Comparison of ENCODE assay signal across 1 cellular context in genomic region chr12:89884365-89884915, GRCh38.
TF ChIP-seq lines count a peak whose summit lies in the region.

No MANE protein-coding gene starts in this region.

TF ChIP-seq in HEK293, 187 proteins besides CTCF, POLR2A, EP300 and RAD21 (continued from another document and continues in another):
- TF ChIP-seq, protein P1, sequence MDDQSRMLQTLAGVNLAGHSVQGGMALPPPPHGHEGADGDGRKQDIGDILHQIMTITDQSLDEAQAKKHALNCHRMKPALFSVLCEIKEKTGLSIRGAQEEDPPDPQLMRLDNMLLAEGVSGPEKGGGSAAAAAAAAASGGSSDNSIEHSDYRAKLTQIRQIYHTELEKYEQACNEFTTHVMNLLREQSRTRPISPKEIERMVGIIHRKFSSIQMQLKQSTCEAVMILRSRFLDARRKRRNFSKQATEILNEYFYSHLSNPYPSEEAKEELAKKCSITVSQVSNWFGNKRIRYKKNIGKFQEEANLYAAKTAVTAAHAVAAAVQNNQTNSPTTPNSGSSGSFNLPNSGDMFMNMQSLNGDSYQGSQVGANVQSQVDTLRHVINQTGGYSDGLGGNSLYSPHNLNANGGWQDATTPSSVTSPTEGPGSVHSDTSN (CRISPR knock-in tag; IDR thresholded peaks at IDR 0.05), result no peak
- TF ChIP-seq SCRT1 (tag by site-specific recombination; IDR thresholded peaks at IDR 0.05; ENCODE audit: borderline replicate concordance) (peak; percentile 49; the same call in 1 of the 2 replicates), ZNF175 (tag by site-specific recombination; IDR thresholded peaks at IDR 0.05) (no peak), ZNF596 (tag by site-specific recombination; IDR thresholded peaks at IDR 0.05) (0 out of 2 replicates have a peak, but pooled peaks have one; percentile 17), ZNF76 (tag by site-specific recombination; IDR thresholded peaks at IDR 0.05; ENCODE audit: borderline replicate concordance, low read depth) (no peak), ZNF776 (tag by site-specific recombination; IDR thresholded peaks at IDR 0.05; ENCODE audit: borderline replicate concordance) (no peak), SALL2 (tag by site-specific recombination; IDR thresholded peaks at IDR 0.05; ENCODE audit: borderline replicate concordance) (no peak), IKZF3 (tag by site-specific recombination; IDR thresholded peaks at IDR 0.05) (no peak), REST (tag by site-specific recombination; IDR thresholded peaks at IDR 0.05) (no peak), EGR2 (tag by site-specific recombination; IDR thresholded peaks at IDR 0.05; ENCODE audit: low read depth) (no peak), ZNF391 (tag by site-specific recombination; IDR thresholded peaks at IDR 0.05; ENCODE audit: borderline replicate concordance, low read depth) (no peak), SP7 (tag by site-specific recombination; IDR thresholded peaks at IDR 0.05) (no peak), ZNF555 (tag by site-specific recombination; conservative IDR thresholded peaks at IDR 0.05) (no peak), ZNF354C (tag by site-specific recombination; IDR thresholded peaks at IDR 0.05; ENCODE audit: borderline replicate concordance, low read depth) (no peak), ZXDB (tag by site-specific recombination; IDR thresholded peaks at IDR 0.05) (peak; percentile 13; the same call in 1 of the 2 replicates), ZNF157 (tag by site-specific recombination; IDR thresholded peaks at IDR 0.05) (no peak), ZNF792 (tag by site-specific recombination; IDR thresholded peaks at IDR 0.05) (no peak), SCRT2 (tag by site-specific recombination; IDR thresholded peaks at IDR 0.05) (peak; percentile 83), ZNF211 (tag by site-specific recombination; IDR thresholded peaks at IDR 0.05; ENCODE audit: low read depth) (no peak), ZNF10 (tag by site-specific recombination; IDR thresholded peaks at IDR 0.05) (no peak), OSR2 (tag by site-specific recombination; IDR thresholded peaks at IDR 0.05) (no peak), GLIS1 (tag by site-specific recombination; IDR thresholded peaks at IDR 0.05) (peak; percentile 65), KLF7 (tag by site-specific recombination; IDR thresholded peaks at IDR 0.05; ENCODE audit: borderline replicate concordance) (no peak), ZEB2 (tag by site-specific recombination; IDR thresholded peaks at IDR 0.05) (0 out of 2 replicates have a peak, but pooled peaks have one; percentile 32), KLF10 (tag by site-specific recombination; IDR thresholded peaks at IDR 0.05) (peak; percentile 26), HIC1 (tag by site-specific recombination; IDR thresholded peaks at IDR 0.05) (no peak), ZBTB17 (tag by site-specific recombination; IDR thresholded peaks at IDR 0.05) (peak; percentile 36; the same call in 1 of the 2 replicates), ZNF48 (tag by site-specific recombination; IDR thresholded peaks at IDR 0.05) (no peak), ZSCAN30 (tag by site-specific recombination; IDR thresholded peaks at IDR 0.05) (peak; percentile 24; the same call in 1 of the 2 replicates), ZNF37A (tag by site-specific recombination; IDR thresholded peaks at IDR 0.05) (no peak), ZNF416 (tag by site-specific recombination; IDR thresholded peaks at IDR 0.05) (no peak), ZNF121 (tag by site-specific recombination; IDR thresholded peaks at IDR 0.05) (no peak), ZNF623 (tag by site-specific recombination; IDR thresholded peaks at IDR 0.05) (no peak)
- TF ChIP-seq, protein P2, sequence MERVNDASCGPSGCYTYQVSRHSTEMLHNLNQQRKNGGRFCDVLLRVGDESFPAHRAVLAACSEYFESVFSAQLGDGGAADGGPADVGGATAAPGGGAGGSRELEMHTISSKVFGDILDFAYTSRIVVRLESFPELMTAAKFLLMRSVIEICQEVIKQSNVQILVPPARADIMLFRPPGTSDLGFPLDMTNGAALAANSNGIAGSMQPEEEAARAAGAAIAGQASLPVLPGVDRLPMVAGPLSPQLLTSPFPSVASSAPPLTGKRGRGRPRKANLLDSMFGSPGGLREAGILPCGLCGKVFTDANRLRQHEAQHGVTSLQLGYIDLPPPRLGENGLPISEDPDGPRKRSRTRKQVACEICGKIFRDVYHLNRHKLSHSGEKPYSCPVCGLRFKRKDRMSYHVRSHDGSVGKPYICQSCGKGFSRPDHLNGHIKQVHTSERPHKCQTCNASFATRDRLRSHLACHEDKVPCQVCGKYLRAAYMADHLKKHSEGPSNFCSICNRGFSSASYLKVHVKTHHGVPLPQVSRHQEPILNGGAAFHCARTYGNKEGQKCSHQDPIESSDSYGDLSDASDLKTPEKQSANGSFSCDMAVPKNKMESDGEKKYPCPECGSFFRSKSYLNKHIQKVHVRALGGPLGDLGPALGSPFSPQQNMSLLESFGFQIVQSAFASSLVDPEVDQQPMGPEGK (tag by site-specific recombination; IDR thresholded peaks at IDR 0.05), result no peak
- TF ChIP-seq, protein P3, sequence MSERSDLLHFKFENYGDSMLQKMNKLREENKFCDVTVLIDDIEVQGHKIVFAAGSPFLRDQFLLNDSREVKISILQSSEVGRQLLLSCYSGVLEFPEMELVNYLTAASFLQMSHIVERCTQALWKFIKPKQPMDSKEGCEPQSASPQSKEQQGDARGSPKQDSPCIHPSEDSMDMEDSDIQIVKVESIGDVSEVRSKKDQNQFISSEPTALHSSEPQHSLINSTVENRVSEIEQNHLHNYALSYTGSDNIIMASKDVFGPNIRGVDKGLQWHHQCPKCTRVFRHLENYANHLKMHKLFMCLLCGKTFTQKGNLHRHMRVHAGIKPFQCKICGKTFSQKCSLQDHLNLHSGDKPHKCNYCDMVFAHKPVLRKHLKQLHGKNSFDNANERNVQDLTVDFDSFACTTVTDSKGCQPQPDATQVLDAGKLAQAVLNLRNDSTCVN (tag by site-specific recombination; optimal IDR thresholded peaks at IDR 0.05), result no peak
- TF ChIP-seq, protein P4, sequence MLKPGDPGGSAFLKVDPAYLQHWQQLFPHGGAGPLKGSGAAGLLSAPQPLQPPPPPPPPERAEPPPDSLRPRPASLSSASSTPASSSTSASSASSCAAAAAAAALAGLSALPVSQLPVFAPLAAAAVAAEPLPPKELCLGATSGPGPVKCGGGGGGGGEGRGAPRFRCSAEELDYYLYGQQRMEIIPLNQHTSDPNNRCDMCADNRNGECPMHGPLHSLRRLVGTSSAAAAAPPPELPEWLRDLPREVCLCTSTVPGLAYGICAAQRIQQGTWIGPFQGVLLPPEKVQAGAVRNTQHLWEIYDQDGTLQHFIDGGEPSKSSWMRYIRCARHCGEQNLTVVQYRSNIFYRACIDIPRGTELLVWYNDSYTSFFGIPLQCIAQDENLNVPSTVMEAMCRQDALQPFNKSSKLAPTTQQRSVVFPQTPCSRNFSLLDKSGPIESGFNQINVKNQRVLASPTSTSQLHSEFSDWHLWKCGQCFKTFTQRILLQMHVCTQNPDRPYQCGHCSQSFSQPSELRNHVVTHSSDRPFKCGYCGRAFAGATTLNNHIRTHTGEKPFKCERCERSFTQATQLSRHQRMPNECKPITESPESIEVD (tag by site-specific recombination; IDR thresholded peaks at IDR 0.05), result peak; percentile 98
- TF ChIP-seq, protein P5, sequence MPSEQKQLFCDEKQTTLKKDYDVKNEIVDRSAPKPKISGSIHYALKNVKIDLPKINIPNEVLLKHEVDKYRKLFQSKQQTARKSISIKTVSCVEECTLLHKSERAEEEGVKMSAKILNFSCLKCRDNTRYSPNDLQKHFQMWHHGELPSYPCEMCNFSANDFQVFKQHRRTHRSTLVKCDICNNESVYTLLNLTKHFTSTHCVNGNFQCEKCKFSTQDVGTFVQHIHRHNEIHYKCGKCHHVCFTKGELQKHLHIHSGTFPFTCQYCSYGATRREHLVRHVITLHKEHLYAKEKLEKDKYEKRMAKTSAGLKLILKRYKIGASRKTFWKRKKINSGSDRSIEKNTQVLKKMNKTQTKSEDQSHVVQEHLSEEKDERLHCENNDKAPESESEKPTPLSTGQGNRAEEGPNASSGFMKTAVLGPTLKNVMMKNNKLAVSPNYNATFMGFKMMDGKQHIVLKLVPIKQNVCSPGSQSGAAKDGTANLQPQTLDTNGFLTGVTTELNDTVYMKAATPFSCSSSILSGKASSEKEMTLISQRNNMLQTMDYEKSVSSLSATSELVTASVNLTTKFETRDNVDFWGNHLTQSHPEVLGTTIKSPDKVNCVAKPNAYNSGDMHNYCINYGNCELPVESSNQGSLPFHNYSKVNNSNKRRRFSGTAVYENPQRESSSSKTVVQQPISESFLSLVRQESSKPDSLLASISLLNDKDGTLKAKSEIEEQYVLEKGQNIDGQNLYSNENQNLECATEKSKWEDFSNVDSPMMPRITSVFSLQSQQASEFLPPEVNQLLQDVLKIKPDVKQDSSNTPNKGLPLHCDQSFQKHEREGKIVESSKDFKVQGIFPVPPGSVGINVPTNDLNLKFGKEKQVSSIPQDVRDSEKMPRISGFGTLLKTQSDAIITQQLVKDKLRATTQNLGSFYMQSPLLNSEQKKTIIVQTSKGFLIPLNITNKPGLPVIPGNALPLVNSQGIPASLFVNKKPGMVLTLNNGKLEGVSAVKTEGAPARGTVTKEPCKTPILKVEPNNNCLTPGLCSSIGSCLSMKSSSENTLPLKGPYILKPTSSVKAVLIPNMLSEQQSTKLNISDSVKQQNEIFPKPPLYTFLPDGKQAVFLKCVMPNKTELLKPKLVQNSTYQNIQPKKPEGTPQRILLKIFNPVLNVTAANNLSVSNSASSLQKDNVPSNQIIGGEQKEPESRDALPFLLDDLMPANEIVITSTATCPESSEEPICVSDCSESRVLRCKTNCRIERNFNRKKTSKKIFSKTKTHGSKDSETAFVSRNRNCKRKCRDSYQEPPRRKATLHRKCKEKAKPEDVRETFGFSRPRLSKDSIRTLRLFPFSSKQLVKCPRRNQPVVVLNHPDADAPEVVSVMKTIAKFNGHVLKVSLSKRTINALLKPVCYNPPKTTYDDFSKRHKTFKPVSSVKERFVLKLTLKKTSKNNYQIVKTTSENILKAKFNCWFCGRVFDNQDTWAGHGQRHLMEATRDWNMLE (tag by site-specific recombination; conservative IDR thresholded peaks at IDR 0.05; ENCODE audit: low read depth), result 0 out of 2 replicates have a peak, but pooled peaks have one; percentile 14
- TF ChIP-seq, protein P6, sequence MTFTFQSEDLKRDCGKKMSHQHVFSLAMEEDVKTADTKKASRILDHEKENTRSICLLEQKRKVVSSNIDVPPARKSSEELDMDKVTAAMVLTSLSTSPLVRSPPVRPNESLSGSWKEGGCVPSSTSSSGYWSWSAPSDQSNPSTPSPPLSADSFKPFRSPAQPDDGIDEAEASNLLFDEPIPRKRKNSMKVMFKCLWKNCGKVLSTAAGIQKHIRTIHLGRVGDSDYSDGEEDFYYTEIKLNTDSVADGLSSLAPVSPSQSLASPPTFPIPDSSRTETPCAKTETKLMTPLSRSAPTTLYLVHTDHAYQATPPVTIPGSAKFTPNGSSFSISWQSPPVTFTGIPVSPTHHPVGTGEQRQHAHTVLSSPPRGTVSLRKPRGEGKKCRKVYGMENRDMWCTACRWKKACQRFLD (tag by site-specific recombination; IDR thresholded peaks at IDR 0.05), result no peak
- TF ChIP-seq, protein P7, sequence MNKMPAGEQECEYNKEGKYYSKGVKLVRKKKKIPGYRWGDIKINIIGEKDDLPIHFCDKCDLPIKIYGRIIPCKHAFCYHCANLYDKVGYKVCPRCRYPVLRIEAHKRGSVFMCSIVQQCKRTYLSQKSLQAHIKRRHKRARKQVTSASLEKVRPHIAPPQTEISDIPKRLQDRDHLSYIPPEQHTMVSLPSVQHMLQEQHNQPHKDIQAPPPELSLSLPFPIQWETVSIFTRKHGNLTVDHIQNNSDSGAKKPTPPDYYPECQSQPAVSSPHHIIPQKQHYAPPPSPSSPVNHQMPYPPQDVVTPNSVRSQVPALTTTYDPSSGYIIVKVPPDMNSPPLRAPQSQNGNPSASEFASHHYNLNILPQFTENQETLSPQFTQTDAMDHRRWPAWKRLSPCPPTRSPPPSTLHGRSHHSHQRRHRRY (tag by site-specific recombination; IDR thresholded peaks at IDR 0.05), result no peak
